ENCODE assay signal across 29 cellular contexts in the genomic region with DNA sequence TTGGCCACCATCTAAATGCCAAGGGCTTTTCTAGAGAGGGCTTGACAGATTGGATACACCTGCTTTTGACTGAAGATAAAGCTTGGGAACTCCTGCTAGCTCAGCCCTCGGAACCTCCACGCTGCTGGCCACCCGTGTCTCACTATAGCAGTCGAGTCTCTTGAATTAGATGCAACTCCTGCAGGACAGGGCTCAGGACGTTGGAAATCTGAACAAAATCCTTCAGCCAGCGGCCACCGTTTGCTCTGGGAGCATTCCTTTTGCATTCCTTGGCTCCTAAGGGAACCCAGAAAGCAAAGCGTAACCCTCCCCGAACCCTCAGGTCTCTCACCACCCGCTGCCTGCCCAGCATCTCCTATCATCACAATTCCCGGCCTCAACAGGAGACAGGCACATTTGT.
"Had no signal": no experiment of that assay in that cellular context is flagged by ENCODE, and none has a peak within 500 bp of the region (broad histone marks: within the 10 kb centered on the region; RNA-seq: fewer than 3 reads in every experiment).

No MANE protein-coding gene starts in this region.

- DNase-seq: activated B cell treated with CpG ODN at 0.5 μM for 24 hours; activated CD4-positive, alpha-beta T cell treated with anti-CD3 and anti-CD28 coated beads for 48 hours; activated CD4-positive, alpha-beta T cell treated with anti-CD3 and anti-CD28 coated beads, Interleukin-2, amount 50 U/mL, for 1 hour; activated CD4-positive, alpha-beta T cell treated with anti-CD3 and anti-CD28 coated beads, Interleukin-2, amount 50 U/mL, for 48 hours; activated CD8-positive, alpha-beta memory T cell treated with anti-CD3 and anti-CD28 coated beads for 24 hours; activated CD8-positive, alpha-beta T cell treated with anti-CD3 and anti-CD28 coated beads for 36 hours; activated effector memory CD4-positive, alpha-beta T cell treated with Interleukin-2 at 50 U/mL for 16 hours; activated gamma-delta T cell treated with Interleukin-2 at 50 U/mL for 16 hours; activated naive CD4-positive, alpha-beta T cell treated with anti-CD3 and anti-CD28 coated beads, Interleukin-2, amount 50 U/mL, for 16 hours; activated naive CD4-positive, alpha-beta T cell treated with Interleukin-2 at 50 U/mL for 16 hours; activated T-cell treated with anti-CD3 and anti-CD28 coated beads, Interleukin-2, amount 50 U/mL, for 4 hours; amniotic stem cell; anterior cingulate cortex; body of pancreas; central memory CD4-positive, alpha-beta T cell; cerebellar nuclear complex; effector memory CD4-positive, alpha-beta T cell; esophagus squamous epithelium; head of caudate nucleus; T-helper 2 cell had no signal

- H3K27ac ChIP-seq: body of pancreas, coronary artery, dorsolateral prefrontal cortex, epithelial cell of prostate, esophagus squamous epithelium, VCaP had no signal

- FAIRE-seq: astrocyte, endothelial cell of umbilical vein, frontal cortex had no signal

- ATAC-seq: activated CD4-positive, CD25-positive, alpha-beta regulatory T cell treated with anti-CD3 and anti-CD28 coated beads, Interleukin-2, amount 50 U/mL, for 24 hours; activated CD8-positive, alpha-beta T cell treated with anti-CD3 and anti-CD28 coated beads for 36 hours; activated T-cell treated with anti-CD3 and anti-CD28 coated beads, Interleukin-2, amount 50 U/mL, for 4 hours; activated T-helper 17 cell treated with anti-CD3 and anti-CD28 coated beads, Interleukin-2, amount 50 U/mL, for 72 hours; body of pancreas had no signal

- H3K4me1 ChIP-seq: body of pancreas, esophagus squamous epithelium had no signal

- H3K27me3 ChIP-seq: body of pancreas, dorsolateral prefrontal cortex had no signal

- H3K4me3 ChIP-seq: body of pancreas, coronary artery, dorsolateral prefrontal cortex, esophagus squamous epithelium had no signal

- H3K36me3 ChIP-seq: esophagus squamous epithelium had no signal

- H3K9me3 ChIP-seq: body of pancreas, esophagus squamous epithelium had no signal
